9 cellular contexts compared by ENCODE assay signal in genomic region chr18:12092398-12093229, GRCh38. TPM values are rescaled to one million over a fixed set of nuclear protein-coding genes. Genes with fewer than 3 reads are reported as not detected.
A peak's percentile ranks its signal among the peaks of the same experiment; 100 is the strongest.
DNase-seq lines count a peak whose midpoint lies in the region; ATAC-seq and TF ChIP-seq lines count a peak whose summit lies in the region.
"Had no signal": no experiment of that assay in that cellular context is flagged by ENCODE, and none has a peak within 500 bp of the region (broad histone marks: within the 10 kb centered on the region; RNA-seq: fewer than 3 reads in every experiment).

No MANE protein-coding gene starts in this region.

- H3K79me1 ChIP-seq in trophoblast cell (ENCODE audit: low read length), result no peaks in the 10 kb centered on the region

- no peaks in the 10 kb centered on the region for H3K4me1 Mint-ChIP-seq in WTC11
- peaks cover under 1% of the 10 kb centered on the region for H3K4me1 Mint-ChIP-seq in activated CD4-positive, alpha-beta memory T cell treated with anti-CD3 and anti-CD28 coated beads, Interleukin-2, amount 10 ng/mL, durations not matched to agents 7 days and 5 days
- H3K4me1 Mint-ChIP-seq: naive B cell had no signal

- POLR2A ChIA-PET in WTC11 (lab: Charles Lee), result no interaction called here
- POLR2A ChIA-PET in activated CD4-positive, alpha-beta memory T cell treated with anti-CD3 and anti-CD28 coated beads, Interleukin-2, amount 10 ng/mL, durations not matched to agents 7 days and 5 days (lab: Charles Lee), result no interaction called here

- H3K27me3 ChIP-seq in trophoblast cell (ENCODE audit: insufficient read depth, low read length), result no peaks in the 10 kb centered on the region

- H3K4me2 ChIP-seq in trophoblast cell (ENCODE audit: low read length), result no peak overlapping the region

- no peak overlapping the region for H2AK5ac ChIP-seq in trophoblast cell (ENCODE audit: low read length)

- CTCF ChIA-PET in WTC11 (lab: Charles Lee), result interaction anchor here (0.7 to 2.5 kb wide), 7 partner anchors 9 to 843 kb away, joined by 3 to 23 read pairs (median 8); no protein-coding TSS in a partner anchor
- CTCF ChIA-PET in activated CD4-positive, alpha-beta memory T cell treated with anti-CD3 and anti-CD28 coated beads, Interleukin-2, amount 10 ng/mL, durations not matched to agents 7 days and 5 days (lab: Charles Lee), result interaction anchor here (0.7 kb wide), 1 partner anchor 153 kb away, joined by 3 read pairs; no protein-coding TSS in a partner anchor

- H3K27me3 Mint-ChIP-seq in WTC11 (ENCODE audit: low read depth), result peaks cover 4% of the 10 kb centered on the region
- no peaks in the 10 kb centered on the region for H3K27me3 Mint-ChIP-seq in activated CD4-positive, alpha-beta memory T cell treated with anti-CD3 and anti-CD28 coated beads, Interleukin-2, amount 10 ng/mL, durations not matched to agents 7 days and 5 days

- H3K4me1 ChIP-seq in trophoblast cell (ENCODE audit: control insufficient read depth in 1 of 2, insufficient read depth in 2 of 2, low read length in 2 of 2), result no peaks in the 10 kb centered on the region

- no peak overlapping the region for H3K27ac ChIP-seq in trophoblast cell (ENCODE audit: low read depth, low read length)

- H4K12ac ChIP-seq in trophoblast cell (ENCODE audit: low read depth, low read length), result no peak overlapping the region

- H2BK12ac ChIP-seq in trophoblast cell (ENCODE audit: low read length), result no peak overlapping the region

- H3K36me3 Mint-ChIP-seq in WTC11, result no peaks in the 10 kb centered on the region
- H3K36me3 Mint-ChIP-seq in activated CD4-positive, alpha-beta memory T cell treated with anti-CD3 and anti-CD28 coated beads, Interleukin-2, amount 10 ng/mL, durations not matched to agents 7 days and 5 days (ENCODE audit: low read depth), result no peaks in the 10 kb centered on the region
- H3K36me3 Mint-ChIP-seq: naive B cell had no signal

- H3K23ac ChIP-seq in trophoblast cell (ENCODE audit: low read length), result no peak overlapping the region

- TF ChIP-seq CTCF in NB4 (IDR thresholded peaks at IDR 0.05; ENCODE audit: low read depth, low read length) (peak; percentile 64), WTC11 (IDR thresholded peaks at IDR 0.05) (no peak)

- ATAC-seq in WTC11, result peak; percentile 92
- no peak for ATAC-seq in HG03457 (IDR thresholded peaks at IDR 0.05; ENCODE audit: unreplicated experiment)
- no peak for ATAC-seq in HG03139 (IDR thresholded peaks at IDR 0.05; ENCODE audit: unreplicated experiment)

- no peak overlapping the region for H2AFZ ChIP-seq in trophoblast cell (ENCODE audit: insufficient read depth, low read length, poor library complexity)

- H3K9ac ChIP-seq in trophoblast cell (ENCODE audit: low read length), result no peak overlapping the region

- H3K9me3 Mint-ChIP-seq in WTC11, result peaks cover 4% of the 10 kb centered on the region
- peaks cover 4% of the 10 kb centered on the region for H3K9me3 Mint-ChIP-seq in activated CD4-positive, alpha-beta memory T cell treated with anti-CD3 and anti-CD28 coated beads, Interleukin-2, amount 10 ng/mL, durations not matched to agents 7 days and 5 days

- H3K36me3 ChIP-seq in trophoblast cell (ENCODE audit: control insufficient read depth in 1 of 2, insufficient read depth in 2 of 2, low read length in 2 of 2), result no peaks in the 10 kb centered on the region

- no peak overlapping the region for H3K14ac ChIP-seq in trophoblast cell (ENCODE audit: low read length)

- H3K4me3 Mint-ChIP-seq in WTC11, result no peak overlapping the region
- no peak overlapping the region for H3K4me3 Mint-ChIP-seq in activated CD4-positive, alpha-beta memory T cell treated with anti-CD3 and anti-CD28 coated beads, Interleukin-2, amount 10 ng/mL, durations not matched to agents 7 days and 5 days

- no peak overlapping the region for H3K18ac ChIP-seq in trophoblast cell (ENCODE audit: low read length)

- WGBS in trophoblast cell (ENCODE audit: extremely low coverage, insufficient coverage, insufficient read length), result no CpG with 5 or more reads among the region's 17 CpGs

- H3K4me3 ChIP-seq in NB4 (ENCODE audit: low read depth, low read length) (no peak overlapping the region), trophoblast cell (ENCODE audit: low read depth, low read length) (no peak overlapping the region)

- no peak overlapping the region for H4K91ac ChIP-seq in trophoblast cell (ENCODE audit: low read depth, low read length)

- no peak for TF ChIP-seq POLR2A in NB4 (IDR thresholded peaks at IDR 0.05; ENCODE audit: extremely low read depth, insufficient read length)

- no peak overlapping the region for H3K27ac Mint-ChIP-seq in WTC11
- H3K27ac Mint-ChIP-seq in activated CD4-positive, alpha-beta memory T cell treated with anti-CD3 and anti-CD28 coated beads, Interleukin-2, amount 10 ng/mL, durations not matched to agents 7 days and 5 days, result no peak overlapping the region
- H3K27ac Mint-ChIP-seq: naive B cell had no signal

- H4K8ac ChIP-seq in trophoblast cell (ENCODE audit: low read depth, low read length), result no peak overlapping the region

- DNase-seq in DMS 273 (lab: John Stamatoyannopoulos, UW; ENCODE audit: unreplicated experiment), result peak; percentile 43
- DNase-seq in DMS 273 treated with DMSO at 0.1 percent for 48 hours (lab: John Stamatoyannopoulos, UW), result no peak
- peak; percentile 61 for DNase-seq in NB4 (ENCODE audit: low read depth)
- DNase-seq in WTC11 (ENCODE audit: low spot score), result peak; percentile 63
- DNase-seq in trophoblast cell, result peak; percentile 62 to 83
- no peak for DNase-seq in activated CD4-positive, alpha-beta memory T cell treated with anti-CD3 and anti-CD28 coated beads, Interleukin-2, amount 10 ng/mL, durations not matched to agents 7 days and 5 days
- DNase-seq: naive B cell had no signal

- H3K79me2 ChIP-seq in trophoblast cell (ENCODE audit: control insufficient read depth, insufficient read depth, low read length, poor library complexity), result no peaks in the 10 kb centered on the region

- no peak overlapping the region for H3K4ac ChIP-seq in trophoblast cell (ENCODE audit: low read depth, low read length)

- H2BK120ac ChIP-seq in trophoblast cell (ENCODE audit: insufficient read depth, low read length, poor library complexity), result no peak overlapping the region

- H2BK5ac ChIP-seq in trophoblast cell (ENCODE audit: low read depth, low read length, poor library complexity), result no peak overlapping the region

- peaks cover 4% of the 10 kb centered on the region for H3K9me3 ChIP-seq in trophoblast cell (ENCODE audit: insufficient read depth, low read depth, low read length)

TF ChIP-seq in WTC11, 78 proteins besides CTCF, POLR2A, EP300 and RAD21 (continues in another document):
- TF ChIP-seq ZNF263 (CRISPR knock-in tag; IDR thresholded peaks at IDR 0.05; ENCODE audit: low read depth), result no peak
- TF ChIP-seq ZNF532 (CRISPR knock-in tag; IDR thresholded peaks at IDR 0.05; ENCODE audit: borderline replicate concordance), result no peak
- TF ChIP-seq USF2 (CRISPR knock-in tag; IDR thresholded peaks at IDR 0.05), result no peak
- TF ChIP-seq ATF2 (CRISPR knock-in tag; IDR thresholded peaks at IDR 0.05; ENCODE audit: borderline replicate concordance, low read depth), result no peak

RNA-seq across cellular contexts. Expression of gene ANKRD62, which starts 1.0 kb away (rescaled TPM):
- total RNA-seq in WTC11 (2021), result not detected in 3 replicates
- polyA plus RNA-seq in trophoblast cell (2013), result not detected in 2 replicates
- total RNA-seq in activated CD4-positive, alpha-beta memory T cell treated with anti-CD3 and anti-CD28 coated beads, Interleukin-2, amount 10 ng/mL, durations not matched to agents 7 days and 5 days, result not detected

Comparison
In these comparisons a context has a peak if more than half of its experiments do, and no peak if none do; other contexts are left out.
1. DNase-seq: peak in DMS 273 (single experiment), NB4 (single experiment), WTC11 (single experiment) and trophoblast cell (2 of 2); none in DMS 273 treated with DMSO at 0.1 percent for 48 hours (single experiment) and activated CD4-positive, alpha-beta memory T cell treated with anti-CD3 and anti-CD28 coated beads, Interleukin-2, amount 10 ng/mL, durations not matched to agents 7 days and 5 days (single experiment).